8 cellular contexts compared by ENCODE assay signal in the genomic region with DNA sequence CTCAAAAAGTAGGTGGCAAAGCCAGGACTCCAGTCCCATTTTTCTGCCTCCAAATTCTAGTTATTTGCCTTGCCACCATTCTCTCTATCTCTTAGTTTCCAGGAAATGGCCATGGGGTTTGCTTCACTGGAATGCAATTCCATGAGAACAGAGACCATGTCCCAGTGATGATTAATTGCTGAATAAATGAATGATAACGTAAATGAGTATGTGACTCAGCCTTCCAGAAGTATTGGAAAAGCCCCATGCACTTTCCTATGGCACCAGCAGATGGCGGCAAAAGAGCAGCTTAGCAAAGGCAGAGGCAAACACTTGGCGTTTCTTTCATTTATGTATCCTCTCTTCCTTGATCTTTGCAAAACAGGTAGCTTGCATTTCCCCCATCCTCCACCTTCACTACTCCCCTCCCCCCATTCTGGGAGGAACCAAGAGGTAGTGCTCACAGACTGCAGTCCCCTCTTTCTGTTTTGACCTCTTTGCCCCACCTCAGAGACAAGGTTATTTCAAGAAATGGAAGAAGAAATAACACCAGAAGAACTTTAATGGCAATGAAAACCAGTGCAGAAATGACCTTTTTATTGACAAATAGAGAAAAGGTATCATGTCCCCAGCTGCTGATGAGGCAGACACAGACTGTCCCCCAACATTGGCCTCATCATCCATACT. TPM values are rescaled to one million over a fixed set of nuclear protein-coding genes. Genes with fewer than 3 reads are reported as not detected.
DNase-seq lines count a peak whose midpoint lies in the region; ATAC-seq and TF ChIP-seq lines count a peak whose summit lies in the region.

No MANE protein-coding gene starts in this region.

- H3K4me1 ChIP-seq in psoas muscle = no peaks in the 10 kb centered on the region

- peaks cover 58% of the 10 kb centered on the region for H3K27me3 Mint-ChIP-seq in activated naive CD4-positive, alpha-beta T cell treated with anti-CD3 and anti-CD28 coated beads, Interleukin-2, amount 10 ng/mL, durations not matched to agents 7 days and 5 days
- peaks cover 21% of the 10 kb centered on the region for H3K27me3 Mint-ChIP-seq in glutamatergic neuron (ENCODE audit: unreplicated experiment)

- H3K4me1 Mint-ChIP-seq in activated naive CD4-positive, alpha-beta T cell treated with anti-CD3 and anti-CD28 coated beads, Interleukin-2, amount 10 ng/mL, durations not matched to agents 7 days and 5 days = peaks cover 3% of the 10 kb centered on the region
- H3K4me1 Mint-ChIP-seq in glutamatergic neuron (ENCODE audit: low read depth, unreplicated experiment) = peaks cover 7% of the 10 kb centered on the region

- peak; percentile 76 for DNase-seq in Caki2 (ENCODE audit: low read depth)
- DNase-seq in Jurkat, Clone E6-1 (ENCODE audit: low read depth, low spot score) = peak; percentile 50
- peak; percentile 48 for DNase-seq in SHP77 treated with DMSO at 0.1 percent for 48 hours (lab: John Stamatoyannopoulos, UW)
- peak; percentile 76 for DNase-seq in activated naive CD4-positive, alpha-beta T cell treated with anti-CD3 and anti-CD28 coated beads, Interleukin-2, amount 10 ng/mL, durations not matched to agents 7 days and 5 days
- peak; percentile 89 for DNase-seq in glutamatergic neuron
- DNase-seq in psoas muscle = peak; percentile 80 to 82

- H3K4me3 Mint-ChIP-seq in activated naive CD4-positive, alpha-beta T cell treated with anti-CD3 and anti-CD28 coated beads, Interleukin-2, amount 10 ng/mL, durations not matched to agents 7 days and 5 days = no peak overlapping the region
- no peak overlapping the region for H3K4me3 Mint-ChIP-seq in glutamatergic neuron (ENCODE audit: unreplicated experiment)

- in situ Hi-C loops in Caki2 (cut with HindIII; ENCODE audit: low pct_unique_long_range_greater_than_20kb, low sequenced_read_pairs) = no loop called here

- 1 to 3% (median 1%) methylated on average over 3 of the region's 3 CpGs for WGBS in psoas muscle, 3 donors

- H3K27ac Mint-ChIP-seq in activated naive CD4-positive, alpha-beta T cell treated with anti-CD3 and anti-CD28 coated beads, Interleukin-2, amount 10 ng/mL, durations not matched to agents 7 days and 5 days = no peak overlapping the region
- H3K27ac Mint-ChIP-seq in glutamatergic neuron (ENCODE audit: unreplicated experiment) = no peak overlapping the region

- no peaks in the 10 kb centered on the region for H3K36me3 ChIP-seq in psoas muscle (ENCODE audit: insufficient read depth in 1 of 2, low read depth in 1 of 2)

- TF ChIP-seq CTCF in glutamatergic neuron (IDR thresholded peaks at IDR 0.05; ENCODE audit: partially characterized antibody, unreplicated experiment) (peak; percentile 92), psoas muscle (IDR thresholded peaks at IDR 0.05) (peak; percentile 96)

- ATAC-seq in psoas muscle (peak; percentile 52 to 82 (median 80)), HG03097 (IDR thresholded peaks at IDR 0.05; ENCODE audit: low FRiP score, unreplicated experiment) (no peak), HG02885 (IDR thresholded peaks at IDR 0.05; ENCODE audit: poor library complexity, unreplicated experiment) (no peak)

- peaks cover 9 to 61% (median 19%) of the 10 kb centered on the region in 3 donors for H3K27me3 ChIP-seq in psoas muscle (ENCODE audit: insufficient read depth in 3 of 3, low read length in 2 of 3)

- CTCF ChIA-PET in activated naive CD4-positive, alpha-beta T cell treated with anti-CD3 and anti-CD28 coated beads, Interleukin-2, amount 10 ng/mL, durations not matched to agents 7 days and 5 days (lab: Charles Lee) = interaction anchor here (0.6 to 1.2 kb wide), 4 partner anchors 1250 to 1257 kb away, joined by 3 to 8 read pairs (median 4); no protein-coding TSS in a partner anchor

- no peaks in the 10 kb centered on the region for H3K9me3 Mint-ChIP-seq in activated naive CD4-positive, alpha-beta T cell treated with anti-CD3 and anti-CD28 coated beads, Interleukin-2, amount 10 ng/mL, durations not matched to agents 7 days and 5 days
- peaks cover 4% of the 10 kb centered on the region for H3K9me3 Mint-ChIP-seq in glutamatergic neuron (ENCODE audit: unreplicated experiment)

- intact Hi-C loops in psoas muscle (cut with DNase I) = loop anchor here (1.0 to 10.0 kb wide), 4 partner anchors 512 to 1255 kb away; no protein-coding TSS in a partner anchor

- peaks cover 4% of the 10 kb centered on the region for H3K36me3 Mint-ChIP-seq in activated naive CD4-positive, alpha-beta T cell treated with anti-CD3 and anti-CD28 coated beads, Interleukin-2, amount 10 ng/mL, durations not matched to agents 7 days and 5 days
- no peaks in the 10 kb centered on the region for H3K36me3 Mint-ChIP-seq in glutamatergic neuron (ENCODE audit: unreplicated experiment)

- no peaks in the 10 kb centered on the region for H3K9me3 ChIP-seq in psoas muscle

- no peak overlapping the region for H3K27ac ChIP-seq in psoas muscle

- H3K4me3 ChIP-seq in Jurkat, Clone E6-1 (ENCODE audit: low read length) = no peak overlapping the region
- H3K4me3 ChIP-seq in psoas muscle = no peak overlapping the region

RNA-seq across cellular contexts. Expression of gene TBX3, which starts 21.3 kb away (rescaled TPM):
- 1.9 and 2.2 TPM in 2 replicates for total RNA-seq in Caki2 (2014; rRNA removed; shearing (Covaris generic); ENCODE audit: low replicate concordance)
- not detected for polyA plus RNA-seq in Jurkat, Clone E6-1 (2012; ENCODE audit: insufficient read depth, insufficient read length)
- 3.0 TPM for total RNA-seq in glutamatergic neuron (ENCODE audit: unreplicated experiment)
- total RNA-seq in psoas muscle = 10 to 100 TPM in 3 of 4 donors, 1 to 10 TPM in 1; 7.4 to 50.8 (median 30.8) TPM
- polyA plus RNA-seq in psoas muscle = 10 to 100 TPM in 1 of 3 donors, 1 to 10 TPM in 2; 5.0 to 15.8 (median 9.8) TPM

Comparison
In these comparisons a context has a peak if more than half of its experiments do, and no peak if none do; other contexts are left out.
1. ATAC-seq: peak in psoas muscle (4 of 4); none in HG03097 (single experiment) and HG02885 (single experiment).
2. Peak in every context shown above with its lines, with median percentiles within 50 percentile points of each other: DNase-seq.